ENCODE assay signal across 1 cellular context in the genomic region with DNA sequence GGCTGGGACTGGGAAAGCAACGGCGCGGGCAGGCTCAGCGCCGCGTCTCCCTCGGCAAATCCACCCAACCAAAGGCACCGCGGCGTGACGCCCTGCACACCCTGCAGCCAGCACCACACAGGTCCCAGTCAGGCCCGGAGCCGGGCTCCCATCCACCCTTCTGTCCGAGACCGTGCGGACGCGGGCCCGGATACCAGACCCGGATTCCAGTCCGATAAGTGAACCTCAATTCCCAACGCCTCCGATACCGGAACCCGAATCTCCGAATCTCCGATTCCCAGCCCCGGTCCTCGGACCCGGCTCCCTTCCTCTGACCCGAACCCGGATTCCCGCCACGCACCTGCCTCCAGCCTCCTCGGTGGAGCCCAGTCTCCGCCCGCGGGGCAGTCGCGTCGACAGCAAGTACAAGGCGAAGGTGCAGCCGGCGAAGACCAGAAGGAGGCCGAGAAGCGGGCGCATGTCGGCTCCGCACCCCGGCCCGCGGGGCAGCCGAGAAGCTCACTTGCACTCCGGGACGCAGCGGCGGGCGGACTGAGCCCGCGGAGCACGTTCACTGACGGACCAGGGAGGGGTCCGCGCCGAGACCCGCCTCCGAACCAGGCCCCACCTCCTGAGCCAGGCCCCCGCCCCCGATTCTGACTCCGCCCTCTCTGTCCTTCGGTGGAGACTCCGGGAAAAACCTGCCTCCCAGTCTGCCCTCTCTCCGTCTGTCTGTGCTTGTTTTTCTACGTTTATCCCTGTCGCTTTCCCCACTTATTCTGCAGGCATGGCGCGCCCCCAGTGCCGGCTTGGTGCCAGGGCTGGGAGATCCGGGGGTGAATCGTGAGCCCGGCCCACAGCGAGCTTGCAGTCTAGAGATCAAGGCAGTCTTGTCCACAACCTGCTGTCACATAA.
TF ChIP-seq lines count a peak whose summit lies in the region.

A gene (minus strand): TSS at position 533 of the 894 bp plus-strand sequence. CDS start 74 bp downstream, at position 459.

TF ChIP-seq in K562, 482 proteins besides CTCF, POLR2A, EP300 and RAD21 (continued from another document and continues in another):
- TF ChIP-seq, protein P1, sequence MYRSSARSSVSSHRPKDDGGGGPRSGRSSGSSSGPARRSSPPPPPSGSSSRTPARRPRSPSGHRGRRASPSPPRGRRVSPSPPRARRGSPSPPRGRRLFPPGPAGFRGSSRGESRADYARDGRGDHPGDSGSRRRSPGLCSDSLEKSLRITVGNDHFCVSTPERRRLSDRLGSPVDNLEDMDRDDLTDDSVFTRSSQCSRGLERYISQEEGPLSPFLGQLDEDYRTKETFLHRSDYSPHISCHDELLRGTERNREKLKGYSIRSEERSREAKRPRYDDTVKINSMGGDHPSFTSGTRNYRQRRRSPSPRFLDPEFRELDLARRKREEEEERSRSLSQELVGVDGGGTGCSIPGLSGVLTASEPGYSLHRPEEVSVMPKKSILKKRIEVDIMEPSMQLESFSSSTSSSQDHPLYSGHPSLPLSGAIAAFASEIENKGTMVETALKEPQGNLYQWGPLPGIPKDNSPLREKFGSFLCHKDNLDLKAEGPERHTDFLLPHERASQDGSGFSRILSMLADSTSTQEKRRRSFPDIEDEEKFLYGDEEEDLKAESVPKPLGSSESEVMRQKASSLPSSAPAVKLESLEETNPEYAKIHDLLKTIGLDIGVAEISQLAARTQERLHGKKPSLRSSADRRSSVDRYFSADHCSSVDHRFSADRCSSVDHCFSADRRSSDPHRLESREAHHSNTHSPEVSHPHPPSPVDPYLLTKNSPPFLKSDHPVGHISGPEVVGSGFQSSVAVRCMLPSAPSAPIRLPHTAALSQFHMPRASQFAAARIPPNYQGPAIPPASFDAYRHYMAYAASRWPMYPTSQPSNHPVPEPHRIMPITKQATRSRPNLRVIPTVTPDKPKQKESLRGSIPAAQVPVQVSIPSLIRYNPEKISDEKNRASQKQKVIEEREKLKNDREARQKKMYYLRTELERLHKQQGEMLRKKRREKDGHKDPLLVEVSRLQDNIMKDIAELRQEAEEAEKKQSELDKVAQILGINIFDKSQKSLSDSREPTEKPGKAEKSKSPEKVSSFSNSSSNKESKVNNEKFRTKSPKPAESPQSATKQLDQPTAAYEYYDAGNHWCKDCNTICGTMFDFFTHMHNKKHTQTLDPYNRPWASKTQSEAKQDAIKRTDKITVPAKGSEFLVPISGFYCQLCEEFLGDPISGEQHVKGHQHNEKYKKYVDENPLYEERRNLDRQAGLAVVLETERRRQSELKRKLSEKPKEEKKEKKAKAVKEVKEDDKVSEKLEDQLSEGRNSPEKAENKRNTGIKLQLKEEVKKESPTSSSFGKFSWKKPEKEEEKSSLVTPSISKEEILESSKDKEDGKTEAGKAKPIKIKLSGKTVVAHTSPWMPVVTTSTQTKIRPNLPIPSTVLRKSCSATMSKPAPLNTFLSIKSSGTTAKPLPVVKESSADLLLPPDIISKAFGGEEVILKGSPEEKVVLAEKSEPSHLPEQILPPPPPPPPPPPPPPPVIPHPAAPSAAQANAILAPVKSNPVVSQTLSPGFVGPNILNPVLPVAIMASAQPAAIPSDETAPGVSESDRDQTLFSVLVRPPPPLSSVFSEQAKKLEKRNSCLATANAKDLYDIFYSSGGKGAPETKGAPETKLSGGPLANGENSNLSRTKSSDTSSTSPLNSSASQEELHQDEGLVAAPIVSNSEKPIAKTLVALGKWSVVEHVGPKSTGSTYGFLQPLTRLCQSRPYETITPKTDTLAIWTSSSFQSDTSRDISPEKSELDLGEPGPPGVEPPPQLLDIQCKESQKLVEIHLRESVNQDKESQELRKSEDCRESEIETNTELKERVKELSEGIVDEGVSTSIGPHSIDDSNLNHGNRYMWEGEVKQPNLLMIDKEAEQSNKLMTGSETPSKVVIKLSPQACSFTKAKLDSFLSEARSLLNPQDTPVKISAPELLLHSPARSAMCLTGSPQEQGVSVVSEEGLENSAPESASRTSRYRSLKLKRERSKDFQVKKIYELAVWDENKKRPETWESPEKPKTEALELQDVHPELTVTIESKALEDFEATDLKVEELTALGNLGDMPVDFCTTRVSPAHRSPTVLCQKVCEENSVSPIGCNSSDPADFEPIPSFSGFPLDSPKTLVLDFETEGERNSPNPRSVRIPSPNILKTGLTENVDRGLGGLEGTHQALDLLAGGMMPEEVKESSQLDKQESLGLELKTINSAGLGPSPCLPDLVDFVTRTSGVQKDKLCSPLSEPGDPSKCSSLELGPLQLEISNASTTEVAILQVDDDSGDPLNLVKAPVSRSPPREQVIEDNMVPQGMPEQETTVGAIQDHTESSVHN (IDR thresholded peaks at IDR 0.05; ENCODE audit: borderline replicate concordance in 1 of 2, low read depth in 1 of 2), result no peak
- TF ChIP-seq ZNF699 (CRISPR knock-in tag; IDR thresholded peaks at IDR 0.05; ENCODE audit: insufficient replicate concordance) (no peak), FOXM1 (IDR thresholded peaks at IDR 0.05; ENCODE audit: low read depth) (0 out of 2 replicates have a peak, but pooled peaks have one; percentile 28), FOXM1 (CRISPR knock-in tag; IDR thresholded peaks at IDR 0.05; ENCODE audit: low read depth) (peak; percentile 97), MED1 (CRISPR knock-in tag; IDR thresholded peaks at IDR 0.05; ENCODE audit: borderline replicate concordance) (no peak), ZNF311 (CRISPR knock-in tag; IDR thresholded peaks at IDR 0.05) (no peak), MAZ (CRISPR knock-in tag; conservative IDR thresholded peaks at IDR 0.05 in 1 of 2, IDR thresholded peaks at IDR 0.05 in 1 of 2) (peak; percentile 94 to 98), MYNN (IDR thresholded peaks at IDR 0.05) (peak; percentile 53; the same call in 1 of the 2 replicates), MYNN (CRISPR knock-in tag; IDR thresholded peaks at IDR 0.05) (no peak), FOXP1 (CRISPR knock-in tag; IDR thresholded peaks at IDR 0.05) (peak; percentile 83), SIN3A (IDR thresholded peaks at IDR 0.05; ENCODE audit: borderline replicate concordance in 2 of 2, control insufficient read depth in 1 of 2, low read depth in 2 of 2, low read length in 2 of 2) (peak; percentile 67 to 89; a peak in 2 of 4 replicates)
- TF ChIP-seq, protein P2, sequence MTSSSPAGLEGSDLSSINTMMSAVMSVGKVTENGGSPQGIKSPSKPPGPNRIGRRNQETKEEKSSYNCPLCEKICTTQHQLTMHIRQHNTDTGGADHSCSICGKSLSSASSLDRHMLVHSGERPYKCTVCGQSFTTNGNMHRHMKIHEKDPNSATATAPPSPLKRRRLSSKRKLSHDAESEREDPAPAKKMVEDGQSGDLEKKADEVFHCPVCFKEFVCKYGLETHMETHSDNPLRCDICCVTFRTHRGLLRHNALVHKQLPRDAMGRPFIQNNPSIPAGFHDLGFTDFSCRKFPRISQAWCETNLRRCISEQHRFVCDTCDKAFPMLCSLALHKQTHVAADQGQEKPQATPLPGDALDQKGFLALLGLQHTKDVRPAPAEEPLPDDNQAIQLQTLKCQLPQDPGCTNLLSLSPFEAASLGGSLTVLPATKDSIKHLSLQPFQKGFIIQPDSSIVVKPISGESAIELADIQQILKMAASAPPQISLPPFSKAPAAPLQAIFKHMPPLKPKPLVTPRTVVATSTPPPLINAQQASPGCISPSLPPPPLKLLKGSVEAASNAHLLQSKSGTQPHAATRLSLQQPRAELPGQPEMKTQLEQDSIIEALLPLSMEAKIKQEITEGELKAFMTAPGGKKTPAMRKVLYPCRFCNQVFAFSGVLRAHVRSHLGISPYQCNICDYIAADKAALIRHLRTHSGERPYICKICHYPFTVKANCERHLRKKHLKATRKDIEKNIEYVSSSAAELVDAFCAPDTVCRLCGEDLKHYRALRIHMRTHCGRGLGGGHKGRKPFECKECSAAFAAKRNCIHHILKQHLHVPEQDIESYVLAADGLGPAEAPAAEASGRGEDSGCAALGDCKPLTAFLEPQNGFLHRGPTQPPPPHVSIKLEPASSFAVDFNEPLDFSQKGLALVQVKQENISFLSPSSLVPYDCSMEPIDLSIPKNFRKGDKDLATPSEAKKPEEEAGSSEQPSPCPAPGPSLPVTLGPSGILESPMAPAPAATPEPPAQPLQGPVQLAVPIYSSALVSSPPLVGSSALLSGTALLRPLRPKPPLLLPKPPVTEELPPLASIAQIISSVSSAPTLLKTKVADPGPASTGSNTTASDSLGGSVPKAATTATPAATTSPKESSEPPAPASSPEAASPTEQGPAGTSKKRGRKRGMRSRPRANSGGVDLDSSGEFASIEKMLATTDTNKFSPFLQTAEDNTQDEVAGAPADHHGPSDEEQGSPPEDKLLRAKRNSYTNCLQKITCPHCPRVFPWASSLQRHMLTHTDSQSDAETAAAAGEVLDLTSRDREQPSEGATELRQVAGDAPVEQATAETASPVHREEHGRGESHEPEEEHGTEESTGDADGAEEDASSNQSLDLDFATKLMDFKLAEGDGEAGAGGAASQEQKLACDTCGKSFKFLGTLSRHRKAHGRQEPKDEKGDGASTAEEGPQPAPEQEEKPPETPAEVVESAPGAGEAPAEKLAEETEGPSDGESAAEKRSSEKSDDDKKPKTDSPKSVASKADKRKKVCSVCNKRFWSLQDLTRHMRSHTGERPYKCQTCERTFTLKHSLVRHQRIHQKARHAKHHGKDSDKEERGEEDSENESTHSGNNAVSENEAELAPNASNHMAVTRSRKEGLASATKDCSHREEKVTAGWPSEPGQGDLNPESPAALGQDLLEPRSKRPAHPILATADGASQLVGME (CRISPR knock-in tag; IDR thresholded peaks at IDR 0.05), result peak; percentile 71; the same call in 1 of the 2 replicates
- TF ChIP-seq, protein P3, sequence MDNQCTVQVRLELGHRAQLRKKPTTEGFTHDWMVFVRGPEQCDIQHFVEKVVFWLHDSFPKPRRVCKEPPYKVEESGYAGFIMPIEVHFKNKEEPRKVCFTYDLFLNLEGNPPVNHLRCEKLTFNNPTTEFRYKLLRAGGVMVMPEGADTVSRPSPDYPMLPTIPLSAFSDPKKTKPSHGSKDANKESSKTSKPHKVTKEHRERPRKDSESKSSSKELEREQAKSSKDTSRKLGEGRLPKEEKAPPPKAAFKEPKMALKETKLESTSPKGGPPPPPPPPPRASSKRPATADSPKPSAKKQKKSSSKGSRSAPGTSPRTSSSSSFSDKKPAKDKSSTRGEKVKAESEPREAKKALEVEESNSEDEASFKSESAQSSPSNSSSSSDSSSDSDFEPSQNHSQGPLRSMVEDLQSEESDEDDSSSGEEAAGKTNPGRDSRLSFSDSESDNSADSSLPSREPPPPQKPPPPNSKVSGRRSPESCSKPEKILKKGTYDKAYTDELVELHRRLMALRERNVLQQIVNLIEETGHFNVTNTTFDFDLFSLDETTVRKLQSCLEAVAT (IDR thresholded peaks at IDR 0.05), result no peak
- TF ChIP-seq, protein P4, sequence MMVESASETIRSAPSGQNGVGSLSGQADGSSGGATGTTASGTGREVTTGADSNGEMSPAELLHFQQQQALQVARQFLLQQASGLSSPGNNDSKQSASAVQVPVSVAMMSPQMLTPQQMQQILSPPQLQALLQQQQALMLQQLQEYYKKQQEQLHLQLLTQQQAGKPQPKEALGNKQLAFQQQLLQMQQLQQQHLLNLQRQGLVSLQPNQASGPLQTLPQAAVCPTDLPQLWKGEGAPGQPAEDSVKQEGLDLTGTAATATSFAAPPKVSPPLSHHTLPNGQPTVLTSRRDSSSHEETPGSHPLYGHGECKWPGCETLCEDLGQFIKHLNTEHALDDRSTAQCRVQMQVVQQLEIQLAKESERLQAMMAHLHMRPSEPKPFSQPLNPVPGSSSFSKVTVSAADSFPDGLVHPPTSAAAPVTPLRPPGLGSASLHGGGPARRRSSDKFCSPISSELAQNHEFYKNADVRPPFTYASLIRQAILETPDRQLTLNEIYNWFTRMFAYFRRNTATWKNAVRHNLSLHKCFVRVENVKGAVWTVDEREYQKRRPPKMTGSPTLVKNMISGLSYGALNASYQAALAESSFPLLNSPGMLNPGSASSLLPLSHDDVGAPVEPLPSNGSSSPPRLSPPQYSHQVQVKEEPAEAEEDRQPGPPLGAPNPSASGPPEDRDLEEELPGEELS (CRISPR knock-in tag; IDR thresholded peaks at IDR 0.05; ENCODE audit: borderline replicate concordance), result no peak
